9 cellular contexts compared by ENCODE assay signal in genomic region chr22:37843746-37844089, GRCh38. TPM values are rescaled to one million over a fixed set of nuclear protein-coding genes. Genes with fewer than 3 reads are reported as not detected.
DNase-seq lines count a peak whose midpoint lies in the region; ATAC-seq and TF ChIP-seq lines count a peak whose summit lies in the region.
"Had no signal": no experiment of that assay in that cellular context is flagged by ENCODE, and none has a peak within 500 bp of the region (broad histone marks: within the 10 kb centered on the region; RNA-seq: fewer than 3 reads in every experiment).

No MANE protein-coding gene starts in this region.

- TF ChIP-seq CTCF in brain (conservative IDR thresholded peaks at IDR 0.05): no peak

- peaks cover 29% of the 10 kb centered on the region for H3K36me3 Mint-ChIP-seq in brain

- ATAC-seq in HG02870 (IDR thresholded peaks at IDR 0.05; ENCODE audit: unreplicated experiment) (peak; percentile 35), left lobe of liver (peak; percentile 64)

- peaks cover 37% of the 10 kb centered on the region for H3K4me1 Mint-ChIP-seq in brain

- H3K27me3 Mint-ChIP-seq in brain: no peaks in the 10 kb centered on the region

- DNase-seq in NCI-H82 (lab: John Stamatoyannopoulos, UW): peak; percentile 57
- DNase-seq in NCI-H82 treated with DMSO at 0.1 percent for 48 hours (lab: John Stamatoyannopoulos, UW; ENCODE audit: unreplicated experiment): no peak
- DNase-seq in RKO (ENCODE audit: low spot score): peak; percentile 63
- DNase-seq in left lobe of liver (ENCODE audit: low spot score): peak; percentile 68
- peak; percentile 19 for DNase-seq in stimulated activated CD8-positive, alpha-beta memory T cell treated with anti-CD3 and anti-CD28 coated beads, Interleukin-12 subunit alpha, Interleukin-12 subunit beta, amount 100 ng/mL, for 24 hours (ENCODE audit: extremely low read depth)
- DNase-seq in DMS53 treated with DMSO at 0.1 percent for 48 hours (lab: John Stamatoyannopoulos, UW; ENCODE audit: unreplicated experiment): no peak

- H3K4me3 Mint-ChIP-seq in brain: peak overlapping the region; percentile 89 to 96 (median 95)

- peak overlapping the region; percentile 89 to 98 (median 95) for H3K27ac Mint-ChIP-seq in brain

- H3K9me3 Mint-ChIP-seq in brain: peaks cover 0 to 27% (median 7%) of the 10 kb centered on the region in 5 experiments

RNA-seq across cellular contexts. Expression of gene ANKRD54, which starts 0.4 kb away (rescaled TPM):
- polyA plus RNA-seq in brain (ENCODE audit: insufficient read depth, low read depth, low replicate concordance): 35.2 TPM
- total RNA-seq in left lobe of liver: 9.7 TPM

RNA-seq across cellular contexts. Expression of gene EIF3L, which starts 5.5 kb away (rescaled TPM):
- polyA plus RNA-seq in brain (ENCODE audit: insufficient read depth, low read depth, low replicate concordance): 527 TPM
- 136 TPM for total RNA-seq in left lobe of liver

RNA-seq across cellular contexts. Expression of gene GALR3, which starts 20.5 kb away (rescaled TPM):
- not detected for polyA plus RNA-seq in brain (ENCODE audit: insufficient read depth, low read depth, low replicate concordance)
- 0.65 TPM for total RNA-seq in left lobe of liver
- total RNA-seq: frontal cortex had no signal

RNA-seq across cellular contexts. Expression of gene GCAT, which starts 36.0 kb away (rescaled TPM):
- polyA plus RNA-seq in brain (ENCODE audit: insufficient read depth, low read depth, low replicate concordance): 32.1 TPM
- 49.6 TPM for total RNA-seq in left lobe of liver

Comparison
In these comparisons a context has a peak if more than half of its experiments do, and no peak if none do; other contexts are left out.
1. DNase-seq: peak in NCI-H82 (single experiment), RKO (single experiment), left lobe of liver (single experiment) and stimulated activated CD8-positive, alpha-beta memory T cell treated with anti-CD3 and anti-CD28 coated beads, Interleukin-12 subunit alpha, Interleukin-12 subunit beta, amount 100 ng/mL, for 24 hours (single experiment); none in NCI-H82 treated with DMSO at 0.1 percent for 48 hours (single experiment) and DMS53 treated with DMSO at 0.1 percent for 48 hours (single experiment).